In the genomic region with DNA sequence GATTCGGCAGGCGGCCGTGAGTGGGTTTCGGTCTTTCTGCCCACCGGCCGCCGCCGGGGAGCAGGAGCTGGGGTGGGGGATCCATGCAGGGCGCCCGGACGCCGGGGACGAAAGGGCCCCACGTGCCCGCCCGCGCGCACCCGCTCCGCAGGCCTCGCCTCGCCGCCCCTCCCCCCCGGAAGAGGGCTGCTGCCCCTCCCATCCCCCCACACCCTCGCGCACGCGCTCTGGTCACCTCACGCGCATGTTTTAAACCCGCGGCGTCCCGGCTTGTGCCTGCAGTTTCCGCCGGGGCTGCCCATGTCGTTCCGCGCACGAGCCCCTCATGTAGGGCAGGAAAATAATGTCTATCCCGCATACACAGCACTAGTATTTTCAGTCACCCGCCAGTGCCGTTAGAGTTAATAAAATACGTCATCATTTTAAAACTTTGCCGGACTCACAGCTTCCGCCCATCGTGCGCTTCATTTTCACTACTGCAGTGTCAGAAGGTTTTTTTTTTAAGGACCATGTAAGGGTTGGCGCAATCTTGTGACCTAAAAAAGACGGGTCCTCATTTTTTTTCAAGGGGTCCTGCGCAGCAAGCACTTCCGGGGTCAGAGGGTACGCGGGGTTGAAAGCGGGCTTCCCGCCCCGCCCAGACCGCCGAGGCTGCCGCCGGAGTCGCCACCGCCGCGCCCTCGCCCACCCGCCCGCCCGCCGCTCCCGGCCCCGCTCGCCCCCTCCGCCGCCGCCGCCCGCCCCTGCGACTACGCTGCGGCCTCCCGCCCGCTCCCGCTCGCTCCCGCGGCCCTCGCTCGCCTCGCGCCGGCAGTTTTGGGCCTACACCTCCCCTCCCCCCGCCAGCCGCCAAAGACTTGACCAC, we compare ENCODE assay signal across 1 cellular context.
TF ChIP-seq lines count a peak whose summit lies in the region.

A gene (plus strand): TSS at position 640 of the 865 bp plus-strand sequence. CDS start 267 bp downstream, outside the sequence.

TF ChIP-seq in K562, 482 proteins besides CTCF, POLR2A, EP300 and RAD21 (continued from another document):
- TF ChIP-seq, protein P1, sequence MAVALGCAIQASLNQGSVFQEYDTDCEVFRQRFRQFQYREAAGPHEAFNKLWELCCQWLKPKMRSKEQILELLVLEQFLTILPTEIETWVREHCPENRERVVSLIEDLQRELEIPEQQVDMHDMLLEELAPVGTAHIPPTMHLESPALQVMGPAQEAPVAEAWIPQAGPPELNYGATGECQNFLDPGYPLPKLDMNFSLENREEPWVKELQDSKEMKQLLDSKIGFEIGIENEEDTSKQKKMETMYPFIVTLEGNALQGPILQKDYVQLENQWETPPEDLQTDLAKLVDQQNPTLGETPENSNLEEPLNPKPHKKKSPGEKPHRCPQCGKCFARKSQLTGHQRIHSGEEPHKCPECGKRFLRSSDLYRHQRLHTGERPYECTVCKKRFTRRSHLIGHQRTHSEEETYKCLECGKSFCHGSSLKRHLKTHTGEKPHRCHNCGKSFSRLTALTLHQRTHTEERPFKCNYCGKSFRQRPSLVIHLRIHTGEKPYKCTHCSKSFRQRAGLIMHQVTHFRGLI (CRISPR knock-in tag; IDR thresholded peaks at IDR 0.05), result peak; percentile 47; the same call in 1 of the 2 replicates
- TF ChIP-seq NCOA2 (IDR thresholded peaks at IDR 0.05; ENCODE audit: partially characterized antibody in 2 of 2) (peak in 1 of 2 experiments; percentile 96), CHD2 (IDR thresholded peaks at IDR 0.05; ENCODE audit: low read depth, low read length) (peak; percentile 74), NFYB (IDR thresholded peaks at IDR 0.05; ENCODE audit: extremely low read depth, insufficient read length) (no peak), DNMT1 (IDR thresholded peaks at IDR 0.05) (no peak; the same call in 1 of the 2 replicates), ZNF239 (CRISPR knock-in tag; IDR thresholded peaks at IDR 0.05) (no peak; the same call in 1 of the 2 replicates), HDAC3 (IDR thresholded peaks at IDR 0.05; ENCODE audit: borderline replicate concordance, partially characterized antibody) (no peak), NBN (IDR thresholded peaks at IDR 0.05; ENCODE audit: low read depth) (no peak), BCL6 (CRISPR knock-in tag; IDR thresholded peaks at IDR 0.05) (no peak), ZNF224 (CRISPR knock-in tag; IDR thresholded peaks at IDR 0.05) (0 out of 2 replicates have a peak, but pooled peaks have one; percentile 24), MTF1 (CRISPR knock-in tag; IDR thresholded peaks at IDR 0.05; ENCODE audit: borderline replicate concordance) (no peak), CEBPB (tag; IDR thresholded peaks at IDR 0.05) (peak; percentile 69)
- TF ChIP-seq, protein P2, sequence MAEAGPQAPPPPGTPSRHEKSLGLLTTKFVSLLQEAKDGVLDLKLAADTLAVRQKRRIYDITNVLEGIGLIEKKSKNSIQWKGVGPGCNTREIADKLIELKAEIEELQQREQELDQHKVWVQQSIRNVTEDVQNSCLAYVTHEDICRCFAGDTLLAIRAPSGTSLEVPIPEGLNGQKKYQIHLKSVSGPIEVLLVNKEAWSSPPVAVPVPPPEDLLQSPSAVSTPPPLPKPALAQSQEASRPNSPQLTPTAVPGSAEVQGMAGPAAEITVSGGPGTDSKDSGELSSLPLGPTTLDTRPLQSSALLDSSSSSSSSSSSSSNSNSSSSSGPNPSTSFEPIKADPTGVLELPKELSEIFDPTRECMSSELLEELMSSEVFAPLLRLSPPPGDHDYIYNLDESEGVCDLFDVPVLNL (CRISPR knock-in tag; IDR thresholded peaks at IDR 0.05; ENCODE audit: low read depth), result no peak
- TF ChIP-seq, protein P3, sequence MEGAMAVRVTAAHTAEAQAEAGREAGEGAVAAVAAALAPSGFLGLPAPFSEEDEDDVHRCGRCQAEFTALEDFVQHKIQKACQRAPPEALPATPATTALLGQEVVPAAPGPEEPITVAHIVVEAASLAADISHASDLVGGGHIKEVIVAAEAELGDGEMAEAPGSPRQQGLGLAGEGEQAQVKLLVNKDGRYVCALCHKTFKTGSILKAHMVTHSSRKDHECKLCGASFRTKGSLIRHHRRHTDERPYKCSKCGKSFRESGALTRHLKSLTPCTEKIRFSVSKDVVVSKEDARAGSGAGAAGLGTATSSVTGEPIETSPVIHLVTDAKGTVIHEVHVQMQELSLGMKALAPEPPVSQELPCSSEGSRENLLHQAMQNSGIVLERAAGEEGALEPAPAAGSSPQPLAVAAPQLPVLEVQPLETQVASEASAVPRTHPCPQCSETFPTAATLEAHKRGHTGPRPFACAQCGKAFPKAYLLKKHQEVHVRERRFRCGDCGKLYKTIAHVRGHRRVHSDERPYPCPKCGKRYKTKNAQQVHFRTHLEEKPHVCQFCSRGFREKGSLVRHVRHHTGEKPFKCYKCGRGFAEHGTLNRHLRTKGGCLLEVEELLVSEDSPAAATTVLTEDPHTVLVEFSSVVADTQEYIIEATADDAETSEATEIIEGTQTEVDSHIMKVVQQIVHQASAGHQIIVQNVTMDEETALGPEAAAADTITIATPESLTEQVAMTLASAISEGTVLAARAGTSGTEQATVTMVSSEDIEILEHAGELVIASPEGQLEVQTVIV (CRISPR knock-in tag; IDR thresholded peaks at IDR 0.05; ENCODE audit: borderline replicate concordance), result no peak
- TF ChIP-seq, protein P4, sequence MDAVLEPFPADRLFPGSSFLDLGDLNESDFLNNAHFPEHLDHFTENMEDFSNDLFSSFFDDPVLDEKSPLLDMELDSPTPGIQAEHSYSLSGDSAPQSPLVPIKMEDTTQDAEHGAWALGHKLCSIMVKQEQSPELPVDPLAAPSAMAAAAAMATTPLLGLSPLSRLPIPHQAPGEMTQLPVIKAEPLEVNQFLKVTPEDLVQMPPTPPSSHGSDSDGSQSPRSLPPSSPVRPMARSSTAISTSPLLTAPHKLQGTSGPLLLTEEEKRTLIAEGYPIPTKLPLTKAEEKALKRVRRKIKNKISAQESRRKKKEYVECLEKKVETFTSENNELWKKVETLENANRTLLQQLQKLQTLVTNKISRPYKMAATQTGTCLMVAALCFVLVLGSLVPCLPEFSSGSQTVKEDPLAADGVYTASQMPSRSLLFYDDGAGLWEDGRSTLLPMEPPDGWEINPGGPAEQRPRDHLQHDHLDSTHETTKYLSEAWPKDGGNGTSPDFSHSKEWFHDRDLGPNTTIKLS (IDR thresholded peaks at IDR 0.05; ENCODE audit: borderline replicate concordance, low read depth), result no peak; the same call in 1 of the 2 replicates
- TF ChIP-seq, protein P5, sequence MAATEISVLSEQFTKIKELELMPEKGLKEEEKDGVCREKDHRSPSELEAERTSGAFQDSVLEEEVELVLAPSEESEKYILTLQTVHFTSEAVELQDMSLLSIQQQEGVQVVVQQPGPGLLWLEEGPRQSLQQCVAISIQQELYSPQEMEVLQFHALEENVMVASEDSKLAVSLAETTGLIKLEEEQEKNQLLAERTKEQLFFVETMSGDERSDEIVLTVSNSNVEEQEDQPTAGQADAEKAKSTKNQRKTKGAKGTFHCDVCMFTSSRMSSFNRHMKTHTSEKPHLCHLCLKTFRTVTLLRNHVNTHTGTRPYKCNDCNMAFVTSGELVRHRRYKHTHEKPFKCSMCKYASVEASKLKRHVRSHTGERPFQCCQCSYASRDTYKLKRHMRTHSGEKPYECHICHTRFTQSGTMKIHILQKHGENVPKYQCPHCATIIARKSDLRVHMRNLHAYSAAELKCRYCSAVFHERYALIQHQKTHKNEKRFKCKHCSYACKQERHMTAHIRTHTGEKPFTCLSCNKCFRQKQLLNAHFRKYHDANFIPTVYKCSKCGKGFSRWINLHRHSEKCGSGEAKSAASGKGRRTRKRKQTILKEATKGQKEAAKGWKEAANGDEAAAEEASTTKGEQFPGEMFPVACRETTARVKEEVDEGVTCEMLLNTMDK (IDR thresholded peaks at IDR 0.05; ENCODE audit: borderline replicate concordance, insufficient read depth, low read depth, low read length, poor library complexity, severe bottlenecking), result no peak
